ENCODE assay signal across 1 cellular context in genomic region chr3:194271459-194272035, GRCh38.
TF ChIP-seq lines count a peak whose summit lies in the region.

No MANE protein-coding gene starts in this region.

TF ChIP-seq in HCT116, 20 proteins besides CTCF, POLR2A, EP300 and RAD21 (continued from another document):
- TF ChIP-seq TCF7L2 (IDR thresholded peaks at IDR 0.05; ENCODE audit: borderline replicate concordance, extremely low read depth, insufficient read depth, insufficient read length): no peak
